ENCODE assay signal across 21 cellular contexts in the genomic region with DNA sequence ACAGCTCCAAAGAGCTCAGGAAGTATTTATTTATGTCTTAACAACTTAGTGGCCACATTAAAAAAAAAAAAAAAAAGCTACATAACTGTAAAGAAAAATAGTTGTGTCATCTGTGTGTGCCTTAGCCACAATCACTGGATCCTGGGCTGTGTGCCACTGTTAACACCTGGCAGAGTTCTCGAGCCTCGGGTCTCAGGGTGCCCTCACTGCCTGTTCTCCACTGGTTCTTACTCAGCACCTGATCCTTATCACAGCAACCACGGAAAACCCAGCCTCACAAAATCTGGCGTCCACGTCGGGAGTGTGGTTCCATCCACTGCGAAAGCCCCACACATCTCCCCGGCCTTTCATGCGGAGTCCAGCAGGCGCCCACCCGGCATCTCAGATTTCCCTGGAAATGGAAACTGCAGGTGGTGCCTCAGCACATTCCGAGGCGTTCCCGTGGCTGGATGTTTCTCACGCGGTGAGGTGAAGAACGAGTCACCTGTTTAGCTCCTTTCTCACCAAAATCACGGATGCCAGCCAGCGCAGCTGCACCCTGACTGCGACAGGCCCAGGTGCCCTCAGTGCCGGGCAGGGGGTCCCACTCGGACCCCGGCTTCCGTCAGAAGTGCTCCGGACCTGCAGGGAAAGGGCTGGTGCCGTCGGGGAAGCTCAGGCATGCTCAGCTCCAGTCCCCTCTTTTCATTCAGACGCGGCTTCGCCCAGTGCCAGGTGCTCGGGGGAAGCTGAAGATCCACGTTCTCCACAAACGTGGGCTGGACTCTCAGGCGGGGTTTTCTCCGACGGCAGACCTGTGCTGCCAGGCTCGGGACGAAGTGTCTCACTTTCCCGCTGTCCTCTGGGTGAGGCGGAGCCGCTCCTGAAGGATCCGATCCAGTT.
"Had no signal": no experiment of that assay in that cellular context is flagged by ENCODE, and none has a peak within 500 bp of the region (broad histone marks: within the 10 kb centered on the region; RNA-seq: fewer than 3 reads in every experiment).

No MANE protein-coding gene starts in this region.

- H3K27ac ChIP-seq: heart right ventricle, left ventricle myocardium inferior, tibial artery had no signal

- H3K27ac Mint-ChIP-seq: activated B cell treated with CpG ODN at 0.5 μM for 24 hours; activated CD4-positive, alpha-beta T cell treated with anti-CD3 and anti-CD28 coated beads for 36 hours; activated naive CD4-positive, alpha-beta T cell treated with anti-CD3 and anti-CD28 coated beads for 36 hours; activated naive CD8-positive, alpha-beta T cell treated with anti-CD3 and anti-CD28 coated beads, Interleukin-2, amount 10 ng/mL, durations not matched to agents 7 days and 5 days; activated T-helper 2 cell treated with anti-CD3 and anti-CD28 coated beads, Interferon-gamma antibody, Interleukin-2, Interleukin-4, amounts not matched to agents 10 μg/mL and 5 μg/mL and 100 μg/mL, durations not matched to agents 14 hours and 24 hours and 36 hours; mesothelial cell of epicardium; natural killer cell treated with Interleukin-12 subunit alpha and Interleukin-12 subunit beta and Interleukin-15 and Interleukin-18, amount 100 ng/mL, for 72 hours; T-helper 1 cell treated with Interleukin-12 subunit alpha and Interleukin-12 subunit beta and Interleukin-4 antibody, amounts not matched to agents 30 μg/mL and 1 μg/mL, for 36 hours had no signal

- H3K4me3 Mint-ChIP-seq: activated B cell treated with CpG ODN at 0.5 μM for 24 hours; activated CD4-positive, alpha-beta T cell treated with anti-CD3 and anti-CD28 coated beads for 36 hours; activated naive CD4-positive, alpha-beta T cell treated with anti-CD3 and anti-CD28 coated beads for 36 hours; activated naive CD8-positive, alpha-beta T cell treated with anti-CD3 and anti-CD28 coated beads, Interleukin-2, amount 10 ng/mL, durations not matched to agents 7 days and 5 days; activated T-cell treated with anti-CD3 and anti-CD28 coated beads, Interleukin-2, amount 50 U/mL, for 4 hours; mesothelial cell of epicardium; natural killer cell treated with Interleukin-12 subunit alpha and Interleukin-12 subunit beta and Interleukin-15 and Interleukin-18, amount 100 ng/mL, for 72 hours; T-helper 1 cell treated with Interleukin-12 subunit alpha and Interleukin-12 subunit beta and Interleukin-4 antibody, amounts not matched to agents 30 μg/mL and 1 μg/mL, for 36 hours had no signal

- ATAC-seq: activated CD4-positive, alpha-beta T cell treated with anti-CD3 and anti-CD28 coated beads for 36 hours; activated T-cell treated with anti-CD3 and anti-CD28 coated beads, Interleukin-2, amount 50 U/mL, for 4 hours; heart right ventricle; natural killer cell treated with Interleukin-12 subunit alpha and Interleukin-12 subunit beta and Interleukin-15 and Interleukin-18, amount 100 ng/mL, for 72 hours had no signal

- H3K36me3 Mint-ChIP-seq: activated naive CD8-positive, alpha-beta T cell treated with anti-CD3 and anti-CD28 coated beads, Interleukin-2, amount 10 ng/mL, durations not matched to agents 7 days and 5 days; mesothelial cell of epicardium; natural killer cell treated with Interleukin-12 subunit alpha and Interleukin-12 subunit beta and Interleukin-15 and Interleukin-18, amount 100 ng/mL, for 72 hours had no signal

- H3K4me3 ChIP-seq: heart right ventricle, left ventricle myocardium inferior, tibial artery had no signal

- H3K36me3 ChIP-seq: heart right ventricle, left ventricle myocardium inferior, tibial artery had no signal

- DNase-seq: activated B cell treated with CpG ODN at 0.5 μM for 24 hours; activated CD4-positive, alpha-beta T cell treated with anti-CD3 and anti-CD28 coated beads for 36 hours; activated CD4-positive, alpha-beta T cell treated with anti-CD3 and anti-CD28 coated beads, Interleukin-2, amount 50 U/mL, for 48 hours; activated CD8-positive, alpha-beta memory T cell treated with anti-CD3 and anti-CD28 coated beads, Interleukin-2, amount 50 U/mL, for 48 hours; activated naive CD4-positive, alpha-beta T cell treated with anti-CD3 and anti-CD28 coated beads for 36 hours; activated naive CD8-positive, alpha-beta T cell treated with anti-CD3 and anti-CD28 coated beads, Interleukin-2, amount 10 ng/mL, durations not matched to agents 7 days and 5 days; activated T-cell treated with anti-CD3 and anti-CD28 coated beads, Interleukin-2, amount 50 U/mL, for 4 hours; amniotic stem cell; cortex of kidney; foreskin fibroblast; heart right ventricle; left ventricle myocardium inferior; nucleus accumbens; stimulated activated CD4-positive, alpha-beta T cell treated with anti-CD3 and anti-CD28 coated beads, Interleukin-4, amount 100 ng/mL, for 24 hours; stimulated activated naive CD4-positive, alpha-beta T cell treated with Interleukin-2 at 50 U/mL for 16 hours; T1000 had no signal

- H3K9me3 ChIP-seq: heart right ventricle, left ventricle myocardium inferior, tibial artery had no signal

- H3K27me3 ChIP-seq: tibial artery had no signal

- H3K4me1 ChIP-seq: heart right ventricle, left ventricle myocardium inferior, tibial artery had no signal

- H3K27me3 Mint-ChIP-seq: activated B cell treated with CpG ODN at 0.5 μM for 24 hours; activated CD4-positive, alpha-beta T cell treated with anti-CD3 and anti-CD28 coated beads for 36 hours; activated naive CD8-positive, alpha-beta T cell treated with anti-CD3 and anti-CD28 coated beads, Interleukin-2, amount 10 ng/mL, durations not matched to agents 7 days and 5 days; natural killer cell treated with Interleukin-12 subunit alpha and Interleukin-12 subunit beta and Interleukin-15 and Interleukin-18, amount 100 ng/mL, for 72 hours had no signal

- H3K9me3 Mint-ChIP-seq: activated naive CD4-positive, alpha-beta T cell treated with anti-CD3 and anti-CD28 coated beads for 36 hours; activated naive CD8-positive, alpha-beta T cell treated with anti-CD3 and anti-CD28 coated beads, Interleukin-2, amount 10 ng/mL, durations not matched to agents 7 days and 5 days; activated T-cell treated with anti-CD3 and anti-CD28 coated beads, Interleukin-2, amount 50 U/mL, for 4 hours; activated T-helper 2 cell treated with anti-CD3 and anti-CD28 coated beads, Interferon-gamma antibody, Interleukin-2, Interleukin-4, amounts not matched to agents 10 μg/mL and 5 μg/mL and 100 μg/mL, durations not matched to agents 14 hours and 24 hours and 36 hours; mesothelial cell of epicardium; natural killer cell treated with Interleukin-12 subunit alpha and Interleukin-12 subunit beta and Interleukin-15 and Interleukin-18, amount 100 ng/mL, for 72 hours; T-helper 1 cell treated with Interleukin-12 subunit alpha and Interleukin-12 subunit beta and Interleukin-4 antibody, amounts not matched to agents 30 μg/mL and 1 μg/mL, for 36 hours had no signal

- H3K4me1 Mint-ChIP-seq: activated B cell treated with CpG ODN at 0.5 μM for 24 hours; activated CD4-positive, alpha-beta T cell treated with anti-CD3 and anti-CD28 coated beads for 36 hours; activated naive CD8-positive, alpha-beta T cell treated with anti-CD3 and anti-CD28 coated beads, Interleukin-2, amount 10 ng/mL, durations not matched to agents 7 days and 5 days; mesothelial cell of epicardium had no signal
